In genomic region chr11:128498846-128499245, GRCh38 we compare ENCODE assay signal across 11 cellular contexts.
A peak's percentile ranks its signal among the peaks of the same experiment; 100 is the strongest.
DNase-seq lines count a peak whose midpoint lies in the region; ATAC-seq and TF ChIP-seq lines count a peak whose summit lies in the region.
"Had no signal": no experiment of that assay in that cellular context is flagged by ENCODE, and none has a peak within 500 bp of the region (broad histone marks: within the 10 kb centered on the region; RNA-seq: fewer than 3 reads in every experiment).

No MANE protein-coding gene starts in this region.

- peaks cover 98% of the 10 kb centered on the region for H3K4me1 ChIP-seq in RWPE2 (ENCODE audit: insufficient read depth, poor library complexity, severe bottlenecking)
- H3K4me1 ChIP-seq in esophagus squamous epithelium = peaks cover 22 to 93% (median 53%) of the 10 kb centered on the region in 3 donors
- peaks cover 15% of the 10 kb centered on the region for H3K4me1 ChIP-seq in prostate gland (replicated peaks)

- H3K4me1 Mint-ChIP-seq in activated T-cell treated with anti-CD3 and anti-CD28 coated beads, Interleukin-2, amount 50 U/mL, for 4 hours (ENCODE audit: low read depth) = peaks cover 96% of the 10 kb centered on the region

- peaks cover 29% of the 10 kb centered on the region for H3K36me3 Mint-ChIP-seq in activated T-cell treated with anti-CD3 and anti-CD28 coated beads, Interleukin-2, amount 50 U/mL, for 4 hours (ENCODE audit: insufficient read depth)

- H3K27ac ChIP-seq in RWPE2 (ENCODE audit: poor library complexity, severe bottlenecking) (peak overlapping the region; percentile 93), esophagus squamous epithelium (peak overlapping the region in 3 of 4 donors; percentile 51 to 69 (median 61)), prostate gland (no peak overlapping the region)
- H3K27ac ChIP-seq: foreskin keratinocyte had no signal

- TF ChIP-seq CTCF in RWPE2 (IDR thresholded peaks at IDR 0.05; ENCODE audit: poor library complexity, severe bottlenecking) (no peak), esophagus squamous epithelium (IDR thresholded peaks at IDR 0.05) (no peak), prostate gland (IDR thresholded peaks at IDR 0.05) (no peak)

- H3K4me3 ChIP-seq in RWPE2 (ENCODE audit: severe bottlenecking) (no peak overlapping the region), esophagus squamous epithelium (no peak overlapping the region), prostate gland (no peak overlapping the region)
- H3K4me3 ChIP-seq: BLaER1 had no signal

- peak overlapping the region; percentile 79 for H3K4me3 Mint-ChIP-seq in activated T-cell treated with anti-CD3 and anti-CD28 coated beads, Interleukin-2, amount 50 U/mL, for 4 hours

- no peak for DNase-seq in activated T-cell treated with anti-CD3 and anti-CD28 coated beads, Interleukin-2, amount 50 U/mL, for 4 hours
- no peak for DNase-seq in activated T-cell treated with anti-CD3 and anti-CD28 coated beads, Interleukin-2, amount 50 U/mL, for 48 hours
- DNase-seq in RWPE2 (ENCODE audit: low spot score) (no peak), esophagus squamous epithelium (lab: John Stamatoyannopoulos, UW) (no peak), stromal cell of bone marrow (ENCODE audit: low read depth) (peak; percentile 67), AG08396 (ENCODE audit: low spot score) (no peak), NCI-H1092 treated with DMSO at 0.1 percent for 48 hours (lab: John Stamatoyannopoulos, UW) (no peak), prostate gland (ENCODE audit: low spot score) (no peak)
- DNase-seq: foreskin keratinocyte had no signal

- intact Hi-C loops in esophagus squamous epithelium (cut with DNase I) (no loop called here), prostate gland (cut with DNase I) (no loop called here)

- 58 to 69% methylated on average over 2 of the region's 2 CpGs for WGBS in esophagus squamous epithelium, 2 donors
- WGBS in prostate gland = 60% methylated on average over 2 of the region's 2 CpGs

- peak; percentile 10 to 18 for ATAC-seq in activated T-cell treated with anti-CD3 and anti-CD28 coated beads, Interleukin-2, amount 50 U/mL, for 4 hours
- no peak for ATAC-seq in RWPE2 (ENCODE audit: low read depth)
- ATAC-seq: foreskin keratinocyte, HepG2 had no signal

- H3K9me3 Mint-ChIP-seq in activated T-cell treated with anti-CD3 and anti-CD28 coated beads, Interleukin-2, amount 50 U/mL, for 4 hours = no peaks in the 10 kb centered on the region

- peaks cover 65% of the 10 kb centered on the region for H3K36me3 ChIP-seq in RWPE2 (ENCODE audit: low read depth)
- no peaks in the 10 kb centered on the region for H3K36me3 ChIP-seq in esophagus squamous epithelium
- no peaks in the 10 kb centered on the region for H3K36me3 ChIP-seq in prostate gland

- no peaks in the 10 kb centered on the region for H3K27me3 Mint-ChIP-seq in activated T-cell treated with anti-CD3 and anti-CD28 coated beads, Interleukin-2, amount 50 U/mL, for 4 hours (ENCODE audit: low read depth)

- TF ChIP-seq POLR2A in esophagus squamous epithelium (IDR thresholded peaks at IDR 0.05) (no peak), prostate gland (IDR thresholded peaks at IDR 0.05) (no peak)

- H3K9me3 ChIP-seq in RWPE2 (ENCODE audit: severe bottlenecking) = no peaks in the 10 kb centered on the region
- no peaks in the 10 kb centered on the region for H3K9me3 ChIP-seq in esophagus squamous epithelium
- H3K9me3 ChIP-seq in prostate gland = no peaks in the 10 kb centered on the region
- H3K9me3 ChIP-seq: BLaER1 had no signal

- H3K27me3 ChIP-seq in RWPE2 (ENCODE audit: insufficient read depth, poor library complexity, severe bottlenecking) (no peaks in the 10 kb centered on the region), esophagus squamous epithelium (no peaks in the 10 kb centered on the region), prostate gland (replicated peaks; ENCODE audit: insufficient read depth) (no peaks in the 10 kb centered on the region)
- H3K27me3 ChIP-seq: BLaER1, foreskin keratinocyte had no signal

Comparison
In these comparisons a context has a peak if more than half of its experiments do, and no peak if none do; other contexts are left out.
1. H3K27ac ChIP-seq: peak in RWPE2 (single experiment) and esophagus squamous epithelium (3 of 4); none in prostate gland (0 of 2).